In genomic region chr1:15351301-15351700, GRCh38 we compare ENCODE assay signal across 21 cellular contexts.
"Had no signal": no experiment of that assay in that cellular context is flagged by ENCODE, and none has a peak within 500 bp of the region (broad histone marks: within the 10 kb centered on the region; RNA-seq: fewer than 3 reads in every experiment).

No MANE protein-coding gene starts in this region.

- ATAC-seq: activated CD4-positive, CD25-positive, alpha-beta regulatory T cell treated with anti-CD3 and anti-CD28 coated beads, Interleukin-2, amount 50 U/mL, for 24 hours; activated CD8-positive, alpha-beta memory T cell treated with anti-CD3 and anti-CD28 coated beads, Interleukin-2, amount 10 ng/mL, durations not matched to agents 7 days and 5 days; activated T-cell treated with anti-CD3 and anti-CD28 coated beads, Interleukin-2, amount 50 U/mL, for 4 hours; foreskin keratinocyte; T-cell had no signal

- H3K4me3 Mint-ChIP-seq: activated CD8-positive, alpha-beta memory T cell treated with anti-CD3 and anti-CD28 coated beads, Interleukin-2, amount 10 ng/mL, durations not matched to agents 7 days and 5 days; activated naive CD4-positive, alpha-beta T cell treated with anti-CD3 and anti-CD28 coated beads, Interleukin-2, amount 50 U/mL, for 24 hours; activated T-cell treated with anti-CD3 and anti-CD28 coated beads, Interleukin-2, amount 50 U/mL, for 4 hours; naive B cell; T-cell had no signal

- H3K9ac ChIP-seq: parathyroid adenoma had no signal

- H3K9me3 Mint-ChIP-seq: activated naive CD4-positive, alpha-beta T cell treated with anti-CD3 and anti-CD28 coated beads, Interleukin-2, amount 50 U/mL, for 24 hours; activated T-cell treated with anti-CD3 and anti-CD28 coated beads, Interleukin-2, amount 50 U/mL, for 4 hours; naive B cell; T-cell had no signal

- H3K27me3 ChIP-seq: foreskin keratinocyte had no signal

- H3K27ac ChIP-seq: parathyroid adenoma had no signal

- H3K27ac Mint-ChIP-seq: activated CD8-positive, alpha-beta memory T cell treated with anti-CD3 and anti-CD28 coated beads, Interleukin-2, amount 10 ng/mL, durations not matched to agents 7 days and 5 days; activated naive CD4-positive, alpha-beta T cell treated with anti-CD3 and anti-CD28 coated beads, Interleukin-2, amount 50 U/mL, for 24 hours had no signal

- DNase-seq: activated CD4-positive, alpha-beta T cell treated with anti-CD3 and anti-CD28 coated beads, Interleukin-2, amount 50 U/mL, for 4 hours; activated CD8-positive, alpha-beta memory T cell treated with anti-CD3 and anti-CD28 coated beads, Interleukin-2, amount 10 ng/mL, durations not matched to agents 7 days and 5 days; activated effector memory CD4-positive, alpha-beta T cell treated with anti-CD3 and anti-CD28 coated beads, Interleukin-2, amount 50 U/mL, for 16 hours; activated T-cell treated with anti-CD3 and anti-CD28 coated beads, Interleukin-2, amount 50 U/mL, for 4 hours; central memory CD4-positive, alpha-beta T cell; cortex of kidney; effector CD4-positive, alpha-beta T cell; foreskin keratinocyte; head of caudate nucleus; midbrain; naive B cell; stimulated activated CD4-positive, alpha-beta T cell treated with anti-CD3 and anti-CD28 coated beads, Interleukin-15, amount 100 ng/mL, for 24 hours; stimulated activated CD4-positive, alpha-beta T cell treated with anti-CD3 and anti-CD28 coated beads, Interleukin-4, amount 100 ng/mL, for 1 hour; stimulated activated naive CD4-positive, alpha-beta T cell; substantia nigra; T-cell; T-helper 9 cell; trophoblast cell had no signal

- H3K4me1 ChIP-seq: parathyroid adenoma had no signal

- H3K36me3 Mint-ChIP-seq: activated CD8-positive, alpha-beta memory T cell treated with anti-CD3 and anti-CD28 coated beads, Interleukin-2, amount 10 ng/mL, durations not matched to agents 7 days and 5 days; activated naive CD4-positive, alpha-beta T cell treated with anti-CD3 and anti-CD28 coated beads, Interleukin-2, amount 50 U/mL, for 24 hours; naive B cell; T-cell had no signal

- H2AFZ ChIP-seq: parathyroid adenoma had no signal

- H3K4me1 Mint-ChIP-seq: naive B cell had no signal
